33 cellular contexts compared by ENCODE assay signal in genomic region chr6:147577466-147577865, GRCh38.
"Had no signal": no experiment of that assay in that cellular context is flagged by ENCODE, and none has a peak within 500 bp of the region (broad histone marks: within the 10 kb centered on the region; RNA-seq: fewer than 3 reads in every experiment).

No MANE protein-coding gene starts in this region.

- H3K27ac Mint-ChIP-seq: activated CD4-positive, alpha-beta memory T cell treated with anti-CD3 and anti-CD28 coated beads for 36 hours; activated CD4-positive, alpha-beta T cell treated with anti-CD3 and anti-CD28 coated beads for 36 hours; activated CD4-positive, alpha-beta T cell treated with anti-CD3 and anti-CD28 coated beads, Interleukin-2, amount 10 ng/mL, durations not matched to agents 24 days and 14 days; activated CD8-positive, alpha-beta memory T cell treated with anti-CD3 and anti-CD28 coated beads, Interleukin-2, amount 10 ng/mL, durations not matched to agents 7 days and 5 days; activated CD8-positive, alpha-beta T cell treated with anti-CD3 and anti-CD28 coated beads, Interleukin-2, amount 10 ng/mL, durations not matched to agents 7 days and 5 days; activated naive CD4-positive, alpha-beta T cell treated with anti-CD3 and anti-CD28 coated beads for 36 hours; activated naive CD4-positive, alpha-beta T cell treated with anti-CD3 and anti-CD28 coated beads, Interleukin-2, amount 50 U/mL, for 24 hours; activated naive CD8-positive, alpha-beta T cell treated with anti-CD3 and anti-CD28 coated beads for 36 hours; activated naive CD8-positive, alpha-beta T cell treated with anti-CD3 and anti-CD28 coated beads, Interleukin-2, amount 50 U/mL, for 24 hours; activated T-helper 1 cell treated with anti-CD3 and anti-CD28 coated beads, Interleukin-12 subunit alpha, Interleukin-12 subunit beta, Interleukin-2, Interleukin-4 antibody, amounts not matched to agents 30 ng/mL and 10 ng/mL and 1 ng/mL, durations not matched to agents 14 hours and 24 hours and 36 hours; activated T-helper 2 cell treated with anti-CD3 and anti-CD28 coated beads, Interferon-gamma antibody, Interleukin-2, Interleukin-4, amounts not matched to agents 10 μg/mL and 5 μg/mL and 100 μg/mL, durations not matched to agents 14 hours and 24 hours and 36 hours; brain; T-helper 17 cell; T-helper 2 cell treated with Interferon-gamma antibody and Interleukin-4, amounts not matched to agents 5 μg/mL and 100 μg/mL, for 36 hours had no signal

- H3K36me3 Mint-ChIP-seq: activated CD4-positive, alpha-beta memory T cell treated with anti-CD3 and anti-CD28 coated beads for 36 hours; activated CD8-positive, alpha-beta memory T cell treated with anti-CD3 and anti-CD28 coated beads, Interleukin-2, amount 10 ng/mL, durations not matched to agents 7 days and 5 days; activated naive CD4-positive, alpha-beta T cell treated with anti-CD3 and anti-CD28 coated beads, Interleukin-2, amount 50 U/mL, for 24 hours; activated naive CD8-positive, alpha-beta T cell treated with anti-CD3 and anti-CD28 coated beads for 36 hours; brain had no signal

- ATAC-seq: activated CD4-positive, alpha-beta T cell treated with anti-CD3 and anti-CD28 coated beads for 36 hours; activated CD8-positive, alpha-beta memory T cell treated with anti-CD3 and anti-CD28 coated beads, Interleukin-2, amount 10 ng/mL, durations not matched to agents 7 days and 5 days; activated CD8-positive, alpha-beta T cell treated with anti-CD3 and anti-CD28 coated beads, Interleukin-2, amount 10 ng/mL, durations not matched to agents 7 days and 5 days; activated naive CD8-positive, alpha-beta T cell treated with anti-CD3 and anti-CD28 coated beads, Interleukin-2, amount 50 U/mL, for 24 hours; T-helper 17 cell had no signal

- H3K36me3 ChIP-seq: ascending aorta, esophagus squamous epithelium had no signal

- H3K27me3 ChIP-seq: ascending aorta had no signal

- H3K4me1 Mint-ChIP-seq: activated CD4-positive, alpha-beta T cell treated with anti-CD3 and anti-CD28 coated beads for 36 hours; activated CD4-positive, alpha-beta T cell treated with anti-CD3 and anti-CD28 coated beads, Interleukin-2, amount 10 ng/mL, durations not matched to agents 24 days and 14 days; activated CD8-positive, alpha-beta memory T cell treated with anti-CD3 and anti-CD28 coated beads, Interleukin-2, amount 10 ng/mL, durations not matched to agents 7 days and 5 days; activated naive CD4-positive, alpha-beta T cell treated with anti-CD3 and anti-CD28 coated beads, Interleukin-2, amount 50 U/mL, for 24 hours; activated naive CD8-positive, alpha-beta T cell treated with anti-CD3 and anti-CD28 coated beads for 36 hours; activated naive CD8-positive, alpha-beta T cell treated with anti-CD3 and anti-CD28 coated beads, Interleukin-2, amount 50 U/mL, for 24 hours; central memory CD8-positive, alpha-beta T cell; T-helper 17 cell had no signal

- FAIRE-seq: bronchial epithelial cell, endometrium, frontal cortex had no signal

- DNase-seq: activated CD4-positive, alpha-beta memory T cell treated with anti-CD3 and anti-CD28 coated beads for 36 hours; activated CD4-positive, alpha-beta T cell treated with anti-CD3 and anti-CD28 coated beads for 36 hours; activated CD4-positive, alpha-beta T cell treated with anti-CD3 and anti-CD28 coated beads, Interleukin-2, amount 10 ng/mL, durations not matched to agents 24 days and 14 days; activated CD4-positive, CD25-positive, alpha-beta regulatory T cell; activated CD4-positive, CD25-positive, alpha-beta regulatory T cell treated with anti-CD3 and anti-CD28 coated beads, Interleukin-2, amount 50 U/mL, for 72 hours; activated CD8-positive, alpha-beta memory T cell treated with anti-CD3 and anti-CD28 coated beads, Interleukin-2, amount 10 ng/mL, durations not matched to agents 7 days and 5 days; activated CD8-positive, alpha-beta memory T cell treated with anti-CD3 and anti-CD28 coated beads, Interleukin-2, amount 50 U/mL, for 4 hours; activated CD8-positive, alpha-beta T cell treated with anti-CD3 and anti-CD28 coated beads, Interleukin-2, amount 10 ng/mL, durations not matched to agents 7 days and 5 days; activated effector memory CD4-positive, alpha-beta T cell treated with anti-CD3 and anti-CD28 coated beads, Interleukin-2, amount 50 U/mL, for 16 hours; activated naive CD4-positive, alpha-beta T cell treated with anti-CD3 and anti-CD28 coated beads for 36 hours; activated naive CD8-positive, alpha-beta T cell treated with anti-CD3 and anti-CD28 coated beads for 36 hours; activated naive CD8-positive, alpha-beta T cell treated with anti-CD3 and anti-CD28 coated beads, Interleukin-2, amount 50 U/mL, for 24 hours; activated T-cell treated with anti-CD3 and anti-CD28 coated beads, Interleukin-2, amount 50 U/mL, for 1 hour; activated T-cell treated with anti-CD3 and anti-CD28 coated beads, Interleukin-2, amount 50 U/mL, for 48 hours; dermis blood vessel endothelial cell; effector CD4-positive, alpha-beta T cell; esophagus squamous epithelium; foreskin fibroblast; head of caudate nucleus; T-helper 1 cell; T-helper 17 cell; T1000 had no signal

- H3K9me3 ChIP-seq: ascending aorta, esophagus squamous epithelium had no signal

- H3K9me3 Mint-ChIP-seq: activated T-helper 1 cell treated with anti-CD3 and anti-CD28 coated beads, Interleukin-12 subunit alpha, Interleukin-12 subunit beta, Interleukin-2, Interleukin-4 antibody, amounts not matched to agents 30 ng/mL and 10 ng/mL and 1 ng/mL, durations not matched to agents 14 hours and 24 hours and 36 hours; activated T-helper 2 cell treated with anti-CD3 and anti-CD28 coated beads, Interferon-gamma antibody, Interleukin-2, Interleukin-4, amounts not matched to agents 10 μg/mL and 5 μg/mL and 100 μg/mL, durations not matched to agents 14 hours and 24 hours and 36 hours; T-helper 2 cell treated with Interferon-gamma antibody and Interleukin-4, amounts not matched to agents 5 μg/mL and 100 μg/mL, for 36 hours had no signal

- H3K4me3 ChIP-seq: ascending aorta, coronary artery, esophagus squamous epithelium had no signal

- H3K27ac ChIP-seq: ascending aorta, coronary artery, esophagus squamous epithelium had no signal

- H3K27me3 Mint-ChIP-seq: activated CD4-positive, alpha-beta T cell treated with anti-CD3 and anti-CD28 coated beads, Interleukin-2, amount 10 ng/mL, durations not matched to agents 24 days and 14 days; activated CD8-positive, alpha-beta memory T cell treated with anti-CD3 and anti-CD28 coated beads, Interleukin-2, amount 10 ng/mL, durations not matched to agents 7 days and 5 days; central memory CD8-positive, alpha-beta T cell; T-helper 17 cell had no signal

- H3K4me3 Mint-ChIP-seq: activated CD4-positive, alpha-beta memory T cell treated with anti-CD3 and anti-CD28 coated beads for 36 hours; activated CD4-positive, alpha-beta T cell treated with anti-CD3 and anti-CD28 coated beads for 36 hours; activated CD4-positive, alpha-beta T cell treated with anti-CD3 and anti-CD28 coated beads, Interleukin-2, amount 10 ng/mL, durations not matched to agents 24 days and 14 days; activated CD8-positive, alpha-beta memory T cell treated with anti-CD3 and anti-CD28 coated beads, Interleukin-2, amount 10 ng/mL, durations not matched to agents 7 days and 5 days; activated CD8-positive, alpha-beta T cell treated with anti-CD3 and anti-CD28 coated beads, Interleukin-2, amount 10 ng/mL, durations not matched to agents 7 days and 5 days; activated naive CD4-positive, alpha-beta T cell treated with anti-CD3 and anti-CD28 coated beads for 36 hours; activated naive CD4-positive, alpha-beta T cell treated with anti-CD3 and anti-CD28 coated beads, Interleukin-2, amount 50 U/mL, for 24 hours; activated naive CD8-positive, alpha-beta T cell treated with anti-CD3 and anti-CD28 coated beads for 36 hours; activated naive CD8-positive, alpha-beta T cell treated with anti-CD3 and anti-CD28 coated beads, Interleukin-2, amount 50 U/mL, for 24 hours; activated T-helper 1 cell treated with anti-CD3 and anti-CD28 coated beads, Interleukin-12 subunit alpha, Interleukin-12 subunit beta, Interleukin-2, Interleukin-4 antibody, amounts not matched to agents 30 ng/mL and 10 ng/mL and 1 ng/mL, durations not matched to agents 14 hours and 24 hours and 36 hours; brain; central memory CD8-positive, alpha-beta T cell; T-helper 17 cell; T-helper 2 cell treated with Interferon-gamma antibody and Interleukin-4, amounts not matched to agents 5 μg/mL and 100 μg/mL, for 36 hours had no signal
